In the genomic region with DNA sequence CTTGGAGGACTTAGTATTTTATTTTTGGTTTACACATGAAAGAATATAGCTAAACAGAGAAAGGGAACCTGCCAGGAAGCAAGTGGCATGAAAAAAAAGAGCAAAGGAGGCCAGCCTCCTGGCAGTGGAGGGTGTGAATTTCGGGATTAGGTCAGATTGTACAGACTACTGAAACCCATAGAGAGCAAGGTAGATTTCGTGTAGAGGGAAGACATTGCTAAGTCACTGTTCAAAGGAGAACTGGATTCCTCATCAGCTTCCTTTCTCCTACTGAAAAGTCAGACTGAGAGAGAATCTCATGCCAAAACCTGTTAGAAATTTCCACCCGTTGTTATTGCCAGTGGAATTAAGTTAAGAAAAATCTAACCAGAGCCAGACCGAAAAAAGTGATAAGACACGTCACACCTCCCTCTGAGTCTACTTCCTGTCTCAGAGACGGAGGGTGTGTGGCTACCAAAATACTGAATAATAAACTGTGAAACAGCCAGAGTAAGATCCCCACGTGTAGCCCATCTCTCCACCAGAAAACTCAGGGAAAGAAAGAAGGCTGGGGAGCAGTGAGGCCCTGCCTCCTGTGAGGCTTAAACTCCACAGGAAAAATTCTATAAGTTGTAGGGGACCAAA, we compare ENCODE assay signal across 9 cellular contexts.
DNase-seq lines count a peak whose midpoint lies in the region; ATAC-seq and TF ChIP-seq lines count a peak whose summit lies in the region.
"Had no signal": no experiment of that assay in that cellular context is flagged by ENCODE, and none has a peak within 500 bp of the region (broad histone marks: within the 10 kb centered on the region; RNA-seq: fewer than 3 reads in every experiment).

No MANE protein-coding gene starts in this region.

- H3K4me1 Mint-ChIP-seq in CD8-positive, alpha-beta memory T cell, result peaks cover 15 to 17% (median 15%) of the 10 kb centered on the region in 3 donors

- 72 to 84% (median 77%) methylated on average over 7 of the region's 7 CpGs for WGBS in adrenal gland, 4 donors

- H3K36me3 ChIP-seq in CD8-positive, alpha-beta memory T cell (ENCODE audit: insufficient read depth, low read length), result no peaks in the 10 kb centered on the region
- H3K36me3 ChIP-seq in PC-9 (ENCODE audit: low read depth) (no peaks in the 10 kb centered on the region), adrenal gland (replicated peaks in 1 of 2) (no peaks in the 10 kb centered on the region)

- no peaks in the 10 kb centered on the region for H3K79me2 ChIP-seq in PC-9 (ENCODE audit: low read depth)

- BruUV-seq in PC-9 (replicated peaks; lab: Mats Ljungman, UMichigan), result no TSS peak

- no peaks in the 10 kb centered on the region for H4K20me1 ChIP-seq in PC-9 (ENCODE audit: insufficient read depth)

- H3K9me2 ChIP-seq in PC-9 (ENCODE audit: insufficient read depth), result no peaks in the 10 kb centered on the region

- no peak for DNase-seq in CD8-positive, alpha-beta memory T cell
- peak; percentile 17 for DNase-seq in activated CD4-positive, alpha-beta T cell treated with anti-CD3 and anti-CD28 coated beads for 48 hours
- DNase-seq in hepatic stellate cell (ENCODE audit: low spot score), result peak; percentile 37
- DNase-seq in PC-9, result no peak
- DNase-seq in adrenal gland, result no peak
- DNase-seq: activated gamma-delta T cell treated with Interleukin-2 at 50 U/mL for 16 hours had no signal

- H3K9me3 Mint-ChIP-seq in CD8-positive, alpha-beta memory T cell, result no peaks in the 10 kb centered on the region

- H3K36me3 Mint-ChIP-seq in CD8-positive, alpha-beta memory T cell, result no peaks in the 10 kb centered on the region

- peaks cover 3 to 11% of the 10 kb centered on the region in 2 donors for H3K27me3 Mint-ChIP-seq in CD8-positive, alpha-beta memory T cell

- CTCF ChIA-PET in CD8-positive, alpha-beta memory T cell (lab: Charles Lee), result no interaction called here
- CTCF ChIA-PET in PC-9 (lab: Charles Lee), result no interaction called here

- no peak overlapping the region for H3K27ac ChIP-seq in CD8-positive, alpha-beta memory T cell (ENCODE audit: low read depth, low read length)
- no peak overlapping the region for H3K27ac ChIP-seq in PC-9
- no peak overlapping the region for H3K27ac ChIP-seq in adrenal gland

- peak overlapping the region; percentile 5 for H3K4me3 ChIP-seq in CD8-positive, alpha-beta memory T cell (ENCODE audit: low read length)
- no peak overlapping the region for H3K4me3 ChIP-seq in PC-9
- no peak overlapping the region for H3K4me3 ChIP-seq in adrenal gland

- H3K4me2 ChIP-seq in PC-9, result no peak overlapping the region

- no peaks in the 10 kb centered on the region for H3F3A ChIP-seq in PC-9 (ENCODE audit: insufficient read depth, low read depth)

- intact Hi-C loops in PC-9 (cut with micrococcal nuclease; ENCODE audit: unreplicated experiment) (no loop called here), adrenal gland (cut with DNase I) (no loop called here)

- H3K9me3 ChIP-seq in CD8-positive, alpha-beta memory T cell (ENCODE audit: low read length), result no peaks in the 10 kb centered on the region
- H3K9me3 ChIP-seq in PC-9 (ENCODE audit: insufficient read depth, low read depth) (no peaks in the 10 kb centered on the region), adrenal gland (replicated peaks in 1 of 3) (no peaks in the 10 kb centered on the region)

- POLR2A ChIA-PET in CD8-positive, alpha-beta memory T cell (lab: Charles Lee), result no interaction called here
- POLR2A ChIA-PET in PC-9 (lab: Charles Lee; ENCODE audit: unreplicated experiment), result no interaction called here

- no peak overlapping the region for H2AFZ ChIP-seq in PC-9

- peak overlapping the region in 6 of 8 donors; percentile 0 to 94 (median 26) for H3K27ac Mint-ChIP-seq in CD8-positive, alpha-beta memory T cell

- peak; percentile 47 for ATAC-seq in HG02798 (IDR thresholded peaks at IDR 0.05; ENCODE audit: poor library complexity, unreplicated experiment)
- ATAC-seq in GM19452 (IDR thresholded peaks at IDR 0.05; ENCODE audit: unreplicated experiment), result no peak
- no peak for ATAC-seq in HG03439 (IDR thresholded peaks at IDR 0.05; ENCODE audit: unreplicated experiment)

- H3K27me3 ChIP-seq in CD8-positive, alpha-beta memory T cell (ENCODE audit: insufficient read depth, low read length, poor library complexity, severe bottlenecking), result no peaks in the 10 kb centered on the region
- no peaks in the 10 kb centered on the region for H3K27me3 ChIP-seq in PC-9 (ENCODE audit: insufficient read depth, low read depth)
- no peaks in the 10 kb centered on the region for H3K27me3 ChIP-seq in adrenal gland

- H3K4me1 ChIP-seq in CD8-positive, alpha-beta memory T cell (ENCODE audit: insufficient read depth, low read length), result no peaks in the 10 kb centered on the region
- no peaks in the 10 kb centered on the region for H3K4me1 ChIP-seq in PC-9 (replicated peaks; ENCODE audit: insufficient read depth)
- H3K4me1 ChIP-seq in adrenal gland (replicated peaks in 1 of 2), result no peaks in the 10 kb centered on the region

- TF ChIP-seq POLR2A in adrenal gland (IDR thresholded peaks at IDR 0.05), result no peak

- TF ChIP-seq CTCF in PC-9 (conservative IDR thresholded peaks at IDR 0.05), result no peak
- TF ChIP-seq CTCF in adrenal gland (IDR thresholded peaks at IDR 0.05), result no peak

- peak overlapping the region in 6 of 7 donors; percentile 12 to 64 (median 44) for H3K4me3 Mint-ChIP-seq in CD8-positive, alpha-beta memory T cell

Comparison
In these comparisons a context has a peak if more than half of its experiments do, and no peak if none do; other contexts are left out.
1. DNase-seq: peak in activated CD4-positive, alpha-beta T cell treated with anti-CD3 and anti-CD28 coated beads for 48 hours (single experiment) and hepatic stellate cell (single experiment); none in CD8-positive, alpha-beta memory T cell (0 of 5), PC-9 (0 of 2) and adrenal gland (0 of 7).